ENCODE assay signal across 19 cellular contexts in the genomic region with DNA sequence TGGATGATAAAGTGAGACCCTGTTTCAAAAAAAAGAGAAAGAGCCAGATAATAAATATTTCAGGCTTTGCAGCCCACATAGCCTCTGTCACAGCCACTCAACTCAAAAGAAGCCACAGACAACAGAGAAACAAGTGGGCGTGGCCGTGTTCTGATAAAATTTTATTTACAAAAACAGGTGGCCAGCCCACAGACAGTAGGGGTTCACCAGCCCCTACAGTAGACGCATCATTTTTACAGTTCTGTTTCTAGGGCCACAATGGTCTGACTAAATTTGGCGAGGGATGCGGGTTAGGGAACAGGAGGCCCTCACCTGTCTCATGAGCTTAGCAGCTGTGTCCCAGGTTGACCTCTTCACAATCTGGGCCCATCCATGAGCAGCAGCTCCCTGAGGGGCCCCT. TPM values are rescaled to one million over a fixed set of nuclear protein-coding genes. Genes with fewer than 3 reads are reported as not detected.
DNase-seq lines count a peak whose midpoint lies in the region; ATAC-seq, FAIRE-seq and TF ChIP-seq lines count a peak whose summit lies in the region.
"Had no signal": no experiment of that assay in that cellular context is flagged by ENCODE, and none has a peak within 500 bp of the region (broad histone marks: within the 10 kb centered on the region; RNA-seq: fewer than 3 reads in every experiment).

No MANE protein-coding gene starts in this region.

- H3K9me3 Mint-ChIP-seq in stimulated activated naive CD8-positive, alpha-beta T cell treated with anti-CD3 and anti-CD28 coated beads, Interleukin-15, Interleukin-2, amounts not matched to agents 100 ng/mL and 50 ng/mL, for 24 hours: no peaks in the 10 kb centered on the region
- H3K9me3 Mint-ChIP-seq in type B pancreatic cell: no peaks in the 10 kb centered on the region

- H2AFZ ChIP-seq in mammary epithelial cell (ENCODE audit: low read depth, low read length): no peak overlapping the region

- BruUV-seq in mammary epithelial cell (replicated peaks; lab: Mats Ljungman, UMichigan): no TSS peak

- FAIRE-seq in kidney (lab: Jason Lieb, UNC): no peak
- FAIRE-seq: G401.6 had no signal

- H3K9me3 ChIP-seq in SJCRH30 (replicated peaks): no peaks in the 10 kb centered on the region
- H3K9me3 ChIP-seq in kidney (ENCODE audit: control insufficient read depth in 1 of 2, low read length in 2 of 2): no peaks in the 10 kb centered on the region
- H3K9me3 ChIP-seq in thyroid gland: no peaks in the 10 kb centered on the region
- no peaks in the 10 kb centered on the region for H3K9me3 ChIP-seq in mammary epithelial cell (replicated peaks; ENCODE audit: insufficient read depth, low read length)
- H3K9me3 ChIP-seq: sigmoid colon, testis had no signal

- no peak overlapping the region for H3K4me2 ChIP-seq in mammary epithelial cell (ENCODE audit: insufficient read depth, low read depth, low read length)

- WGBS in thyroid gland, 2 donors: 92 to 97% methylated on average over 5 of the region's 5 CpGs
- 95% methylated on average over 5 of the region's 5 CpGs for WGBS in mammary epithelial cell (ENCODE audit: low coverage, missing lambda C conversion rate)

- no peaks in the 10 kb centered on the region for H4K20me1 ChIP-seq in mammary epithelial cell (ENCODE audit: insufficient read depth, low read length)

- TF ChIP-seq CTCF in kidney (IDR thresholded peaks at IDR 0.05; ENCODE audit: borderline replicate concordance, extremely low read depth, insufficient read depth) (no peak), type B pancreatic cell (conservative IDR thresholded peaks at IDR 0.05) (no peak), thyroid gland (IDR thresholded peaks at IDR 0.05) (no peak), mammary epithelial cell (conservative IDR thresholded peaks at IDR 0.05 in 1 of 2, IDR thresholded peaks at IDR 0.05 in 1 of 2; ENCODE audit: extremely low read depth in 1 of 2, insufficient read depth in 1 of 2, low read depth in 1 of 2, low read length in 2 of 2) (no peak)

- peaks cover 18% of the 10 kb centered on the region for H3K36me3 Mint-ChIP-seq in stimulated activated naive CD8-positive, alpha-beta T cell treated with anti-CD3 and anti-CD28 coated beads, Interleukin-15, Interleukin-2, amounts not matched to agents 100 ng/mL and 50 ng/mL, for 24 hours (ENCODE audit: low read depth)
- H3K36me3 Mint-ChIP-seq in type B pancreatic cell: peaks cover 13% of the 10 kb centered on the region

- in situ Hi-C loops in mammary epithelial cell (cut with MboI; ENCODE audit: low sequenced_read_pairs in 2 of 2): no loop called here

- H3K36me3 ChIP-seq in SJCRH30 (no peaks in the 10 kb centered on the region; the same call in 1 of the 2 replicates), kidney (ENCODE audit: control insufficient read depth in 1 of 2, insufficient read depth in 2 of 2, low read length in 2 of 2) (no peaks in the 10 kb centered on the region), thyroid gland (no peaks in the 10 kb centered on the region), mammary epithelial cell (ENCODE audit: insufficient read depth, low read length) (no peaks in the 10 kb centered on the region)

- H3K79me2 ChIP-seq in mammary epithelial cell (ENCODE audit: insufficient read depth, low read length): peaks cover 55% of the 10 kb centered on the region

- H3K4me3 ChIP-seq in SJCRH30 (no peak overlapping the region), kidney (ENCODE audit: low read length in 2 of 2) (no peak overlapping the region), thyroid gland (replicated peaks in 1 of 3) (no peak overlapping the region), mammary epithelial cell (replicated peaks in 1 of 3; ENCODE audit: insufficient read depth in 1 of 3, low read depth in 2 of 3, low read length in 3 of 3) (no peak overlapping the region)
- H3K4me3 ChIP-seq: sigmoid colon, testis had no signal

- intact Hi-C loops in kidney (cut with DNase I) (no loop called here), thyroid gland (cut with DNase I) (no loop called here), mammary epithelial cell (cut with micrococcal nuclease) (no loop called here)

- DNase-seq in stimulated activated naive CD8-positive, alpha-beta T cell treated with anti-CD3 and anti-CD28 coated beads, Interleukin-15, Interleukin-2, amounts not matched to agents 100 U/mL and 50 U/mL, for 24 hours: no peak
- DNase-seq in SJCRH30 (peak; percentile 69 to 80), kidney (no peak), type B pancreatic cell (ENCODE audit: extremely low spot score, unreplicated experiment) (no peak), thyroid gland (no peak), mammary epithelial cell (no peak)
- DNase-seq: activated CD4-positive, CD25-positive, alpha-beta regulatory T cell treated with anti-CD3 and anti-CD28 coated beads, Interleukin-2, amount 50 U/mL, for 72 hours; activated gamma-delta T cell treated with Interleukin-2 at 50 U/mL for 16 hours; anterior cingulate cortex; DMS153; KBM-7; left cardiac atrium; NCI-H1694; NCI-H526 treated with DMSO at 0.1 percent for 48 hours; sigmoid colon; testis had no signal

- CTCF ChIA-PET in mammary epithelial cell (lab: Charles Lee; ENCODE audit: low non-redundant PET): no interaction called here

- ATAC-seq in stimulated activated naive CD8-positive, alpha-beta T cell treated with anti-CD3 and anti-CD28 coated beads, Interleukin-15, Interleukin-2, amounts not matched to agents 100 U/mL and 50 U/mL, for 24 hours: no peak
- no peak for ATAC-seq in GM21576 (IDR thresholded peaks at IDR 0.05; ENCODE audit: unreplicated experiment)
- ATAC-seq: left cardiac atrium had no signal

- H3K27ac ChIP-seq in SJCRH30: peak overlapping the region; percentile 55
- H3K27ac ChIP-seq in kidney (ENCODE audit: low read depth in 2 of 2, low read length in 2 of 2): peak overlapping the region; percentile 60 to 63
- no peak overlapping the region for H3K27ac ChIP-seq in thyroid gland
- H3K27ac ChIP-seq in mammary epithelial cell (ENCODE audit: insufficient read depth, low read depth, low read length): no peak overlapping the region
- H3K27ac ChIP-seq: sigmoid colon, testis had no signal

- peak overlapping the region; percentile 5 for H3K27ac Mint-ChIP-seq in stimulated activated naive CD8-positive, alpha-beta T cell treated with anti-CD3 and anti-CD28 coated beads, Interleukin-15, Interleukin-2, amounts not matched to agents 100 ng/mL and 50 ng/mL, for 24 hours
- peak overlapping the region; percentile 16 for H3K27ac Mint-ChIP-seq in type B pancreatic cell

- H3K9ac ChIP-seq in kidney (ENCODE audit: low read length in 2 of 2) (no peak overlapping the region), mammary epithelial cell (ENCODE audit: insufficient read depth, low read length) (no peak overlapping the region)

- no peak for TF ChIP-seq POLR2A in thyroid gland (IDR thresholded peaks at IDR 0.05)

- H3K27me3 Mint-ChIP-seq in stimulated activated naive CD8-positive, alpha-beta T cell treated with anti-CD3 and anti-CD28 coated beads, Interleukin-15, Interleukin-2, amounts not matched to agents 100 ng/mL and 50 ng/mL, for 24 hours: no peaks in the 10 kb centered on the region
- no peaks in the 10 kb centered on the region for H3K27me3 Mint-ChIP-seq in type B pancreatic cell

- dilution Hi-C loops in mammary epithelial cell (cut with HindIII; ENCODE audit: low sequenced_read_pairs): no loop called here

- H3K27me3 ChIP-seq in SJCRH30 (no peaks in the 10 kb centered on the region), thyroid gland (no peaks in the 10 kb centered on the region), mammary epithelial cell (ENCODE audit: insufficient read depth, low read length) (no peaks in the 10 kb centered on the region)
- H3K27me3 ChIP-seq: sigmoid colon, testis had no signal

- H3K4me1 Mint-ChIP-seq in stimulated activated naive CD8-positive, alpha-beta T cell treated with anti-CD3 and anti-CD28 coated beads, Interleukin-15, Interleukin-2, amounts not matched to agents 100 ng/mL and 50 ng/mL, for 24 hours (ENCODE audit: low read depth): peaks cover 26% of the 10 kb centered on the region
- peaks cover 12% of the 10 kb centered on the region for H3K4me1 Mint-ChIP-seq in type B pancreatic cell (ENCODE audit: unreplicated experiment)

- H3K4me3 Mint-ChIP-seq in stimulated activated naive CD8-positive, alpha-beta T cell treated with anti-CD3 and anti-CD28 coated beads, Interleukin-15, Interleukin-2, amounts not matched to agents 100 ng/mL and 50 ng/mL, for 24 hours: no peak overlapping the region
- no peak overlapping the region for H3K4me3 Mint-ChIP-seq in type B pancreatic cell

- H3K4me1 ChIP-seq in SJCRH30 (peaks cover 9% of the 10 kb centered on the region), kidney (ENCODE audit: control insufficient read depth in 1 of 2, insufficient read depth in 1 of 2, low read depth in 1 of 2, low read length in 2 of 2) (peaks cover 0 to 5% of the 10 kb centered on the region in 2 donors), thyroid gland (no peaks in the 10 kb centered on the region), mammary epithelial cell (ENCODE audit: insufficient read depth, low read length) (peaks cover 4% of the 10 kb centered on the region)
- H3K4me1 ChIP-seq: sigmoid colon, testis had no signal

RNA-seq across cellular contexts. Expression of gene ARHGEF18, which starts 59.5 kb away (rescaled TPM):
- 18.4 and 19.2 TPM in 2 replicates for total RNA-seq in SJCRH30 (2014; rRNA removed; shearing (Covaris generic))
- 42.6 TPM for total RNA-seq in kidney
- polyA plus RNA-seq in kidney (ENCODE audit: insufficient read depth, low read depth, low replicate concordance): 18.5 TPM
- total RNA-seq in type B pancreatic cell (ENCODE audit: low replicate concordance): 40.9 and 44.1 TPM in 2 replicates
- total RNA-seq in thyroid gland: 10 to 100 TPM; 22.6 to 37.2 (median 27.2) TPM
- total RNA-seq in mammary epithelial cell: 10 to 100 TPM; 36.0 to 50.2 TPM
- polyA plus RNA-seq in mammary epithelial cell: 10.1 TPM
- polyA minus RNA-seq in mammary epithelial cell: 12.3 TPM

Comparison
In these comparisons a context has a peak if more than half of its experiments do, and no peak if none do; other contexts are left out.
1. DNase-seq: peak in SJCRH30 (2 of 2); none in stimulated activated naive CD8-positive, alpha-beta T cell treated with anti-CD3 and anti-CD28 coated beads, Interleukin-15, Interleukin-2, amounts not matched to agents 100 U/mL and 50 U/mL, for 24 hours (single experiment), kidney (single experiment), type B pancreatic cell (single experiment), thyroid gland (0 of 2) and mammary epithelial cell (single experiment).
2. H3K27ac ChIP-seq: peak in SJCRH30 (single experiment) and kidney (2 of 2); none in thyroid gland (0 of 3) and mammary epithelial cell (single experiment).